8 cellular contexts compared by ENCODE assay signal in genomic region chr9:120890415-120891254, GRCh38.
DNase-seq lines count a peak whose midpoint lies in the region; ATAC-seq lines count a peak whose summit lies in the region.

No MANE protein-coding gene starts in this region.

- peaks cover 57% of the 10 kb centered on the region for H3K36me3 Mint-ChIP-seq in stimulated activated effector memory CD8-positive, alpha-beta T cell treated with anti-CD3 and anti-CD28 coated beads, Interleukin-12 subunit alpha, Interleukin-12 subunit beta, amount 100 ng/mL, for 72 hours

- H3K4me1 Mint-ChIP-seq in stimulated activated effector memory CD8-positive, alpha-beta T cell treated with anti-CD3 and anti-CD28 coated beads, Interleukin-12 subunit alpha, Interleukin-12 subunit beta, amount 100 ng/mL, for 72 hours: peaks cover 56% of the 10 kb centered on the region

- no peak for ATAC-seq in stimulated activated effector memory CD8-positive, alpha-beta T cell treated with anti-CD3 and anti-CD28 coated beads, Interleukin-12 subunit alpha, Interleukin-12 subunit beta, amount 100 ng/mL, for 72 hours

- peak overlapping the region; percentile 64 for H3K4me3 Mint-ChIP-seq in stimulated activated effector memory CD8-positive, alpha-beta T cell treated with anti-CD3 and anti-CD28 coated beads, Interleukin-12 subunit alpha, Interleukin-12 subunit beta, amount 100 ng/mL, for 72 hours

- peak overlapping the region; percentile 94 for H3K27ac Mint-ChIP-seq in stimulated activated effector memory CD8-positive, alpha-beta T cell treated with anti-CD3 and anti-CD28 coated beads, Interleukin-12 subunit alpha, Interleukin-12 subunit beta, amount 100 ng/mL, for 72 hours

- peak; percentile 24 for DNase-seq in NCI-H510A treated with DMSO at 0.1 percent for 48 hours (lab: John Stamatoyannopoulos, UW)
- DNase-seq in NCI-H510A (lab: John Stamatoyannopoulos, UW): no peak
- DNase-seq in NOMO-1 treated with dmso at 0.1 percent for 144 hours (lab: John Stamatoyannopoulos, UW; ENCODE audit: unreplicated experiment): peak; percentile 29
- peak; percentile 81 for DNase-seq in central memory CD4-positive, alpha-beta T cell
- DNase-seq in stimulated activated effector memory CD8-positive, alpha-beta T cell treated with anti-CD3 and anti-CD28 coated beads, Interleukin-12 subunit alpha, Interleukin-12 subunit beta, amount 100 ng/mL, for 72 hours (ENCODE audit: low spot score in 2 of 2): peak in 1 of 2 donors; percentile 60
- no peak for DNase-seq in NAMALWA (ENCODE audit: low spot score)
- DNase-seq in NCI-H1092 (lab: John Stamatoyannopoulos, UW): no peak
- no peak for DNase-seq in T1000 (lab: John Stamatoyannopoulos, UW)

- H3K9me3 Mint-ChIP-seq in stimulated activated effector memory CD8-positive, alpha-beta T cell treated with anti-CD3 and anti-CD28 coated beads, Interleukin-12 subunit alpha, Interleukin-12 subunit beta, amount 100 ng/mL, for 72 hours: no peaks in the 10 kb centered on the region

Comparison
In these comparisons a context has a peak if more than half of its experiments do, and no peak if none do; other contexts are left out.
1. DNase-seq: peak in NCI-H510A treated with DMSO at 0.1 percent for 48 hours (single experiment), NOMO-1 treated with dmso at 0.1 percent for 144 hours (single experiment) and central memory CD4-positive, alpha-beta T cell (single experiment); none in NCI-H510A (single experiment), NAMALWA (single experiment), NCI-H1092 (single experiment) and T1000 (single experiment).